22 cellular contexts compared by ENCODE assay signal in genomic region chr9:122322553-122322952, GRCh38.
"Had no signal": no experiment of that assay in that cellular context is flagged by ENCODE, and none has a peak within 500 bp of the region (broad histone marks: within the 10 kb centered on the region; RNA-seq: fewer than 3 reads in every experiment).

No MANE protein-coding gene starts in this region.

- H3K9me3 ChIP-seq: ascending aorta, left lung, pancreas, prostate gland, upper lobe of left lung, vagina had no signal

- H3K4me3 ChIP-seq: ascending aorta, left lung, pancreas, prostate gland, upper lobe of left lung, vagina had no signal

- H3K27me3 ChIP-seq: ascending aorta, left lung, pancreas, upper lobe of left lung, vagina had no signal

- H3K27ac ChIP-seq: ascending aorta, left lung, pancreas, prostate gland, upper lobe of left lung, vagina, VCaP had no signal

- ATAC-seq: activated CD4-positive, CD25-positive, alpha-beta regulatory T cell treated with anti-CD3 and anti-CD28 coated beads, Interleukin-2, amount 50 U/mL, for 24 hours; effector memory CD8-positive, alpha-beta T cell; left lung; naive thymus-derived CD4-positive, alpha-beta T cell; pancreas had no signal

- DNase-seq: activated CD4-positive, alpha-beta T cell treated with anti-CD3 and anti-CD28 coated beads for 48 hours; activated CD4-positive, alpha-beta T cell treated with anti-CD3 and anti-CD28 coated beads, Interleukin-2, amount 50 U/mL, for 48 hours; activated CD8-positive, alpha-beta memory T cell treated with anti-CD3 and anti-CD28 coated beads for 24 hours; activated effector memory CD4-positive, alpha-beta T cell treated with Interleukin-2 at 50 U/mL for 16 hours; activated naive CD4-positive, alpha-beta T cell treated with Interleukin-2 at 50 U/mL for 16 hours; activated naive CD8-positive, alpha-beta T cell treated with anti-CD3 and anti-CD28 coated beads, Interleukin-2, amount 10 ng/mL, durations not matched to agents 7 days and 5 days; cortex of kidney; effector memory CD8-positive, alpha-beta T cell; foreskin fibroblast; kidney glomerular epithelial cell; left lung; naive thymus-derived CD4-positive, alpha-beta T cell; pancreas; stimulated activated CD4-positive, alpha-beta T cell treated with anti-CD3 and anti-CD28 coated beads, Interleukin-15, amount 100 ng/mL, for 24 hours; stimulated activated CD4-positive, alpha-beta T cell treated with anti-CD3 and anti-CD28 coated beads, Interleukin-2, amount 100 ng/mL, for 24 hours; stimulated activated naive CD4-positive, alpha-beta T cell; upper lobe of left lung had no signal

- H3K4me1 ChIP-seq: left lung, pancreas, prostate gland, vagina had no signal
